17 cellular contexts compared by ENCODE assay signal in the genomic region with DNA sequence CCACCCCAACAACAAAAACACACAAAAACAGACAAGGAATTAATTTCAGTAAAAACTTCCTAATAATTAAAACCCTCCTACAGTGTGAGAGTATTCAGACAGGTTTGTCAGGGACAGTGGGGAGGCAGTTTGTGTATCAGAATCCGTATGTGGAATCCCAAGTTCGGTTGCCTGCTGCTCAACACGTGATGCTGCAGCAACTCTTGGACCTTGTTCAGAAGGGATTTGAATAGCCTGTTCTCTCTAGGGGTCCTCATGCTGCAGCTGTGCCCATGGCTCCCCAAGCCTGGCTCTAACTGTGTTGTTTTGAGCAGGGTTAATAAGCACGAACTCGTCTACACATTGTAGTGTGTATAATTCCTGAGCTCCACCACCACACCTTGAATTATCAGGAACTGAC.
"Had no signal": no experiment of that assay in that cellular context is flagged by ENCODE, and none has a peak within 500 bp of the region (broad histone marks: within the 10 kb centered on the region; RNA-seq: fewer than 3 reads in every experiment).

No MANE protein-coding gene starts in this region.

- H3K27ac ChIP-seq: colonic mucosa, foreskin keratinocyte, parathyroid adenoma, psoas muscle, right lobe of liver, testis, tibial nerve had no signal

- DNase-seq: colonic mucosa; effector CD4-positive, alpha-beta T cell; endodermal cell; foreskin keratinocyte; left colon; left ventricle myocardium superior; mesenchymal stem cell; naive B cell; retina; right lobe of liver; stimulated activated CD4-positive, alpha-beta T cell treated with anti-CD3 and anti-CD28 coated beads, Interleukin-4, amount 100 ng/mL, for 1 hour; stimulated activated CD8-positive, alpha-beta memory T cell treated with anti-CD3 and anti-CD28 coated beads, Interleukin-4, amount 100 ng/mL, for 48 hours; stimulated activated naive CD8-positive, alpha-beta T cell treated with anti-CD3 and anti-CD28 coated beads, Interleukin-15, Interleukin-2, amounts not matched to agents 100 U/mL and 50 U/mL, for 24 hours; testis had no signal
